ENCODE assay signal across 8 cellular contexts in the genomic region with DNA sequence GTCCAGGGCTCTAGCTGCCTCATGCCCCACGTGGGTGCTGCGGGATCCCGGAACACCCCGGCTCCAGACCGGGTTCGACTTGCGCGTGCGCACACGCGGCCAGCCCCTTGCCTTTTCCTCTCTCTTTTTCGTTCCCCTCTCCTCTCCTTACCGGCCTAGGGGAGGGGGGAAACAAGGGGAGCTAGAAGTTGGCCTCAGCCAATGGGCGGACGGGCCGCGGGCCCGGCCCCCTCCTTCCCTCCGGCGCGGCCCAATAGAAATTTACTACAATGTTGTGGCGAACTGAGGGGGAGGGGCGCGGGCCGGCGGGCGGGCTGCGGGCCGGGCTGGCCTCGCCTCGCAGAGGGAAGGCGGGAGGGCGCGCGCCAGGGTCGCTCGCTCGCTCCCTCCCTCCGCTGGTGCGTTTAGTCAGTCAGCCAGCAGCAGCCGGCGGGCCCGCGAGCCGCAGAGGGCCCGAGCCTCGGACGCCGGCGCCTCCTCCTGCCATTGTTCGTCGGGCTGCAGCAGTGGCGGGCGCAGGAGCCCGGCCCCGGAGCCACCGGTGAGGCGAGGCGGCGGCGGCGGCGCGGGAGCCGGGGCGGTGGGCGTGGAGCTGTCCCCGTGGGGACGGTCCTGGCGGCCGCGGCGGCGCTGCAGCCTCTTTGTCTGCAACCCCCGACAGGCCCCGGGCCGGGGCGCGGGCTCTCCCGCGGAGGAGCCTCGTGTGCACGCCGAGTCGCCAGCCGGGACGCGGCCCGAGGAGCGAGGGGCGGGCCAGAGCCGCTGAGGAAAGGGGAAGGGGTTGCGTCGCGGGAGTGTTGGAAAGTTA. TPM values are rescaled to one million over a fixed set of nuclear protein-coding genes. Genes with fewer than 3 reads are reported as not detected.
DNase-seq lines count a peak whose midpoint lies in the region; ATAC-seq and TF ChIP-seq lines count a peak whose summit lies in the region.

A gene (plus strand): TSS at position 342 of the 808 bp plus-strand sequence. CDS start 72,869 bp downstream, outside the sequence.

- peaks cover 39% of the 10 kb centered on the region for H3K4me1 Mint-ChIP-seq in activated naive CD8-positive, alpha-beta T cell treated with anti-CD3 and anti-CD28 coated beads, Interleukin-2, amount 10 ng/mL, durations not matched to agents 7 days and 5 days

- peaks cover 3% of the 10 kb centered on the region for H3K36me3 Mint-ChIP-seq in activated naive CD8-positive, alpha-beta T cell treated with anti-CD3 and anti-CD28 coated beads, Interleukin-2, amount 10 ng/mL, durations not matched to agents 7 days and 5 days

- no peaks in the 10 kb centered on the region for H3K27me3 Mint-ChIP-seq in activated naive CD8-positive, alpha-beta T cell treated with anti-CD3 and anti-CD28 coated beads, Interleukin-2, amount 10 ng/mL, durations not matched to agents 7 days and 5 days

- H3K27ac ChIP-seq in parathyroid adenoma (no peak within 1 kb of the TSS), thyroid gland (no peak within 1 kb of the TSS)

- TF ChIP-seq POLR2A in thyroid gland (IDR thresholded peaks at IDR 0.05), result peak in 1 of 2 donors; percentile 70

- H3K79me2 ChIP-seq in parathyroid adenoma, result no peaks in the 10 kb centered on the region

- peak; percentile 91 to 99 (median 97) for DNase-seq in NCI-H1417 (lab: John Stamatoyannopoulos, UW)
- peak; percentile 90 for DNase-seq in SW480 (ENCODE audit: low spot score)
- DNase-seq in activated naive CD8-positive, alpha-beta T cell treated with anti-CD3 and anti-CD28 coated beads, Interleukin-2, amount 10 ng/mL, durations not matched to agents 7 days and 5 days, result peak; percentile 92
- DNase-seq in cardiac septum (ENCODE audit: low spot score), result peak; percentile 94
- peak; percentile 92 for DNase-seq in thyroid gland

- H3K9me3 ChIP-seq in parathyroid adenoma (ENCODE audit: control insufficient read depth, low read length) (no peaks in the 10 kb centered on the region), thyroid gland (no peaks in the 10 kb centered on the region)

- peak within 1 kb of the TSS; percentile 83 for H3K4me2 ChIP-seq in parathyroid adenoma (ENCODE audit: low read length)

- H3K9ac ChIP-seq in parathyroid adenoma, result no peak within 1 kb of the TSS

- peak; percentile 82 for ATAC-seq in HG02678 (IDR thresholded peaks at IDR 0.05; ENCODE audit: unreplicated experiment)
- ATAC-seq in activated naive CD8-positive, alpha-beta T cell treated with anti-CD3 and anti-CD28 coated beads, Interleukin-2, amount 10 ng/mL, durations not matched to agents 7 days and 5 days (ENCODE audit: low read depth), result peak; percentile 90

- H3K27me3 ChIP-seq in parathyroid adenoma (ENCODE audit: control insufficient read depth, insufficient read depth, low read length) (no peaks in the 10 kb centered on the region), thyroid gland (no peaks in the 10 kb centered on the region)

- H3K36me3 ChIP-seq in parathyroid adenoma (ENCODE audit: control insufficient read depth, insufficient read depth, low read length), result no peaks in the 10 kb centered on the region
- no peaks in the 10 kb centered on the region for H3K36me3 ChIP-seq in thyroid gland

- H3K27ac Mint-ChIP-seq in activated naive CD8-positive, alpha-beta T cell treated with anti-CD3 and anti-CD28 coated beads, Interleukin-2, amount 10 ng/mL, durations not matched to agents 7 days and 5 days, result peak within 1 kb of the TSS; percentile 96

- no peaks in the 10 kb centered on the region for H3K9me3 Mint-ChIP-seq in activated naive CD8-positive, alpha-beta T cell treated with anti-CD3 and anti-CD28 coated beads, Interleukin-2, amount 10 ng/mL, durations not matched to agents 7 days and 5 days

- H3K4me3 ChIP-seq in GM08714 (ENCODE audit: low read length) (peak within 1 kb of the TSS; percentile 40), parathyroid adenoma (ENCODE audit: low read depth, low read length) (peak within 1 kb of the TSS; percentile 46), thyroid gland (replicated peaks in 1 of 3) (peak within 1 kb of the TSS; percentile 42 to 68 (median 43))

- H3K4me1 ChIP-seq in parathyroid adenoma (no peaks in the 10 kb centered on the region), thyroid gland (peaks cover 0 to 15% of the 10 kb centered on the region in 2 donors)

- peak within 1 kb of the TSS; percentile 73 for H2AFZ ChIP-seq in parathyroid adenoma

- 1% methylated on average over 22 to 29 of the region's 95 CpGs for WGBS in thyroid gland, 2 donors

- H3K4me3 Mint-ChIP-seq in activated naive CD8-positive, alpha-beta T cell treated with anti-CD3 and anti-CD28 coated beads, Interleukin-2, amount 10 ng/mL, durations not matched to agents 7 days and 5 days, result peak within 1 kb of the TSS; percentile 97

- TF ChIP-seq CTCF in parathyroid adenoma (IDR thresholded peaks at IDR 0.05) (no peak), thyroid gland (IDR thresholded peaks at IDR 0.05) (no peak)

- intact Hi-C loops in cardiac septum (cut with DNase I) (no loop called here), thyroid gland (cut with DNase I) (no loop called here)

- POLR2A ChIA-PET in activated naive CD8-positive, alpha-beta T cell treated with anti-CD3 and anti-CD28 coated beads, Interleukin-2, amount 10 ng/mL, durations not matched to agents 7 days and 5 days (lab: Charles Lee), result interaction anchor here (0.5 to 3.8 kb wide), 23 partner anchors 9 to 361 kb away, joined by 3 to 41 read pairs (median 4); a partner anchor contains a TSS

RNA-seq across cellular contexts. Expression of the gene that starts here (rescaled TPM):
- total RNA-seq in activated naive CD8-positive, alpha-beta T cell treated with anti-CD3 and anti-CD28 coated beads, Interleukin-2, amount 10 ng/mL, durations not matched to agents 7 days and 5 days, result 100 to 1,000 TPM; 162 to 170 TPM
- 29.3 TPM for total RNA-seq in cardiac septum
- total RNA-seq in thyroid gland, result 100 to 1,000 TPM in 1 of 4 donors, 10 to 100 TPM in 3; 59.7 to 102 (median 80.2) TPM
